8 cellular contexts compared by ENCODE assay signal in the genomic region with DNA sequence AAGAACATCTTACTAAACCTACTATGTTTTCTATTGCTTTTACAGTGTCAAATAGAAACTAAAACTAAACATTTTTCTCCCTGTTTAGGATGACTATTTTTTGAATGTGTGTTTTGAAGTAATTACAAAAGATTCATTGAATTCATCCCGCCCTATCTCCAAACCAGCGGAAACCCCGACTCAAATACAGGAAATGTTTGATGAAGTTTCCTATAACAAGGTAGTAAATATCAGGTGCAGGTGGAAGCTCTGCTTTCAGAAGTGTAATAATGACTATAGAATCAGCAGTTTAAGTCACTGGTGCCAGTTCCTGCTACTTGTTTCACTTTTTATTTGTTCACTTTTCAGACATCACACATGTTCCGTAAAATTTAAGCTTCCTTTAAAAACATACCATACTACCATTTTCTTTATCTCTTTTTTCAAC. TPM values are rescaled to one million over a fixed set of nuclear protein-coding genes. Genes with fewer than 3 reads are reported as not detected.
DNase-seq lines count a peak whose midpoint lies in the region; ATAC-seq, FAIRE-seq and TF ChIP-seq lines count a peak whose summit lies in the region.

No MANE protein-coding gene starts in this region.

- no peaks in the 10 kb centered on the region for H3F3A ChIP-seq in GM23338 (replicated peaks; ENCODE audit: low read depth)

- H3K4me1 Mint-ChIP-seq in natural killer cell treated with Interleukin-12 subunit alpha and Interleukin-12 subunit beta and Interleukin-15 and Interleukin-18, amount 100 ng/mL, for 72 hours (ENCODE audit: low read depth in 2 of 2): peaks cover 53 to 68% of the 10 kb centered on the region in 2 donors
- H3K4me1 Mint-ChIP-seq in GM23338: no peaks in the 10 kb centered on the region

- H3K79me2 ChIP-seq in OCI-LY7 (ENCODE audit: insufficient read depth, low read depth, low read length): no peaks in the 10 kb centered on the region; the same call in 1 of the 2 replicates
- no peaks in the 10 kb centered on the region for H3K79me2 ChIP-seq in GM23338 (replicated peaks; ENCODE audit: insufficient read depth)

- DNase-seq in OCI-LY7 (ENCODE audit: low spot score) (peak; percentile 59), urothelium cell line (ENCODE audit: low spot score) (no peak), Ammon's horn (ENCODE audit: low spot score) (no peak), NCI-H2227 (lab: John Stamatoyannopoulos, UW; ENCODE audit: unreplicated experiment) (no peak), GM23338 (ENCODE audit: low spot score) (no peak)
- DNase-seq in natural killer cell treated with Interleukin-12 subunit alpha and Interleukin-12 subunit beta and Interleukin-15 and Interleukin-18, amount 100 ng/mL, for 72 hours (ENCODE audit: low spot score): no peak

- ATAC-seq in GM18873 (IDR thresholded peaks at IDR 0.05; ENCODE audit: low FRiP score, unreplicated experiment) (peak; percentile 45), HG02642 (IDR thresholded peaks at IDR 0.05; ENCODE audit: poor library complexity, unreplicated experiment) (peak; percentile 75), GM23338 (no peak)
- ATAC-seq in natural killer cell treated with Interleukin-12 subunit alpha and Interleukin-12 subunit beta and Interleukin-15 and Interleukin-18, amount 100 ng/mL, for 72 hours: peak; percentile 71 to 78

- H4K20me1 ChIP-seq in OCI-LY7 (ENCODE audit: insufficient read depth, low read length) (no peaks in the 10 kb centered on the region), GM23338 (replicated peaks; ENCODE audit: insufficient read depth) (no peaks in the 10 kb centered on the region)

- TF ChIP-seq CTCF in OCI-LY7 (conservative IDR thresholded peaks at IDR 0.05; ENCODE audit: low read length): no peak
- no peak for TF ChIP-seq CTCF in GM23338 (conservative IDR thresholded peaks at IDR 0.05; ENCODE audit: low read depth in 2 of 2)

- H3K36me3 Mint-ChIP-seq in natural killer cell treated with Interleukin-12 subunit alpha and Interleukin-12 subunit beta and Interleukin-15 and Interleukin-18, amount 100 ng/mL, for 72 hours: peaks cover 72% of the 10 kb centered on the region
- no peaks in the 10 kb centered on the region for H3K36me3 Mint-ChIP-seq in GM23338 (ENCODE audit: low read depth)

- POLR2A ChIA-PET in OCI-LY7 (lab: Charles Lee): interaction anchor here (0.6 to 2.8 kb wide), 20 partner anchors 8 to 285 kb away, joined by 3 to 17 read pairs (median 5); a partner anchor contains a TSS

- BruUV-seq in OCI-LY7 (replicated peaks; lab: Mats Ljungman, UMichigan): no TSS peak

- H3K9me2 ChIP-seq in OCI-LY7 (ENCODE audit: insufficient read depth, low read length) (no peaks in the 10 kb centered on the region), GM23338 (ENCODE audit: insufficient read depth) (no peaks in the 10 kb centered on the region)

- no peaks in the 10 kb centered on the region for H3K9me3 ChIP-seq in OCI-LY7 (ENCODE audit: low read length)

- no peak for FAIRE-seq in urothelium cell line (lab: Jason Lieb, UNC)

- peak overlapping the region; percentile 39 for H3K4me3 ChIP-seq in OCI-LY7 (ENCODE audit: low read depth, low read length, poor library complexity, severe bottlenecking)
- H3K4me3 ChIP-seq in GM23338: no peak overlapping the region

- intact Hi-C loops in OCI-LY7 (cut with micrococcal nuclease; ENCODE audit: unreplicated experiment): no loop called here

- no peaks in the 10 kb centered on the region for H3K9me3 Mint-ChIP-seq in natural killer cell treated with Interleukin-12 subunit alpha and Interleukin-12 subunit beta and Interleukin-15 and Interleukin-18, amount 100 ng/mL, for 72 hours
- H3K9me3 Mint-ChIP-seq in GM23338: no peaks in the 10 kb centered on the region

- H2AFZ ChIP-seq in OCI-LY7 (ENCODE audit: low read length) (0 out of 2 replicates have a peak overlapping the region, but pooled peaks have one; percentile 5), GM23338 (no peak overlapping the region)

- peak overlapping the region; percentile 88 for H3K4me3 Mint-ChIP-seq in natural killer cell treated with Interleukin-12 subunit alpha and Interleukin-12 subunit beta and Interleukin-15 and Interleukin-18, amount 100 ng/mL, for 72 hours
- H3K4me3 Mint-ChIP-seq in GM23338: no peak overlapping the region

- peaks cover 23% of the 10 kb centered on the region for H3K4me1 ChIP-seq in OCI-LY7 (ENCODE audit: insufficient read depth, low read length, poor library complexity, severe bottlenecking)
- no peaks in the 10 kb centered on the region for H3K4me1 ChIP-seq in GM23338 (ENCODE audit: insufficient read depth)

- H3K27ac ChIP-seq in OCI-LY7 (ENCODE audit: low read depth, low read length, poor library complexity, severe bottlenecking): peak overlapping the region; percentile 73
- H3K27ac ChIP-seq in GM23338 (ENCODE audit: low read depth): no peak overlapping the region

- H3K27ac Mint-ChIP-seq in natural killer cell treated with Interleukin-12 subunit alpha and Interleukin-12 subunit beta and Interleukin-15 and Interleukin-18, amount 100 ng/mL, for 72 hours: peak overlapping the region; percentile 97 to 99
- H3K27ac Mint-ChIP-seq in GM23338: no peak overlapping the region

- H3K36me3 ChIP-seq in OCI-LY7 (ENCODE audit: insufficient read depth, low read length) (peaks cover 70% of the 10 kb centered on the region), GM23338 (ENCODE audit: insufficient read depth) (no peaks in the 10 kb centered on the region)

- CTCF ChIA-PET in OCI-LY7 (lab: Charles Lee; ENCODE audit: unreplicated experiment): interaction anchor here (1.0 to 1.4 kb wide), 3 partner anchors 11 to 27 kb away, joined by 3 read pairs; no protein-coding TSS in a partner anchor

- no peaks in the 10 kb centered on the region for H3K27me3 ChIP-seq in GM23338 (ENCODE audit: insufficient read depth)

- H3K4me2 ChIP-seq in OCI-LY7 (ENCODE audit: low read length): peak overlapping the region; percentile 67
- no peak overlapping the region for H3K4me2 ChIP-seq in GM23338

- H3K27me3 Mint-ChIP-seq in natural killer cell treated with Interleukin-12 subunit alpha and Interleukin-12 subunit beta and Interleukin-15 and Interleukin-18, amount 100 ng/mL, for 72 hours: no peaks in the 10 kb centered on the region
- H3K27me3 Mint-ChIP-seq in GM23338 (ENCODE audit: insufficient read depth, low read depth, poor library complexity): no peaks in the 10 kb centered on the region

TF ChIP-seq in GM23338, 12 proteins besides CTCF, POLR2A, EP300 and RAD21 (continues in another document):
- TF ChIP-seq POLR2AphosphoS5 (IDR thresholded peaks at IDR 0.05; ENCODE audit: low read depth) (no peak), STAT1 (IDR thresholded peaks at IDR 0.05; ENCODE audit: unreplicated experiment) (no peak), ZNF331 (CRISPR knock-in tag; IDR thresholded peaks at IDR 0.05; ENCODE audit: low read depth) (no peak), EZH2 (IDR thresholded peaks at IDR 0.05; ENCODE audit: low read depth, unreplicated experiment) (no peak)

RNA-seq across cellular contexts. Expression of a gene that starts 20.0 kb away (rescaled TPM):
- 29.3 and 35.6 TPM in 2 replicates for total RNA-seq in OCI-LY7 (2014; rRNA removed; shearing (Covaris generic))
- total RNA-seq in OCI-LY7 (2022): 19.5 and 26.2 TPM in 2 replicates
- total RNA-seq in natural killer cell treated with Interleukin-12 subunit alpha and Interleukin-12 subunit beta and Interleukin-15 and Interleukin-18, amount 100 ng/mL, for 72 hours: 100 to 1,000 TPM; 103 to 301 TPM
- not detected in 2 replicates for total RNA-seq in GM23338 (2014; rRNA removed; shearing (Covaris generic))
- 0.73 TPM in 1 of 2 replicates, not detected in the other for polyA plus RNA-seq in GM23338 (2016; fragmentation: Nextera tagmentation; extraction: Ambion mirVana)

RNA-seq across cellular contexts. Expression of a gene that starts 39.6 kb away (rescaled TPM):
- 68.5 and 79.1 TPM in 2 replicates for total RNA-seq in OCI-LY7 (2014; rRNA removed; shearing (Covaris generic))
- 116 and 139 TPM in 2 replicates for total RNA-seq in OCI-LY7 (2022)
- total RNA-seq in natural killer cell treated with Interleukin-12 subunit alpha and Interleukin-12 subunit beta and Interleukin-15 and Interleukin-18, amount 100 ng/mL, for 72 hours: 100 to 1,000 TPM; 108 to 180 TPM
- total RNA-seq in GM23338 (2014; rRNA removed; shearing (Covaris generic)): 8.3 and 8.5 TPM in 2 replicates
- polyA plus RNA-seq in GM23338 (2016; fragmentation: Nextera tagmentation; extraction: Ambion mirVana): 1.2 and 1.6 TPM in 2 replicates

Comparison
In these comparisons a context has a peak if more than half of its experiments do, and no peak if none do; other contexts are left out.
1. RNA of a gene that starts 20.0 kb away (total RNA-seq): 103 to 301 TPM in natural killer cell treated with Interleukin-12 subunit alpha and Interleukin-12 subunit beta and Interleukin-15 and Interleukin-18, amount 100 ng/mL, for 72 hours and 19.5 to 35.6 TPM in OCI-LY7; not detected in GM23338; every median in the first group is over 10 times any median in the second.